Comparison of ENCODE assay signal across 1 cellular context in the genomic region with DNA sequence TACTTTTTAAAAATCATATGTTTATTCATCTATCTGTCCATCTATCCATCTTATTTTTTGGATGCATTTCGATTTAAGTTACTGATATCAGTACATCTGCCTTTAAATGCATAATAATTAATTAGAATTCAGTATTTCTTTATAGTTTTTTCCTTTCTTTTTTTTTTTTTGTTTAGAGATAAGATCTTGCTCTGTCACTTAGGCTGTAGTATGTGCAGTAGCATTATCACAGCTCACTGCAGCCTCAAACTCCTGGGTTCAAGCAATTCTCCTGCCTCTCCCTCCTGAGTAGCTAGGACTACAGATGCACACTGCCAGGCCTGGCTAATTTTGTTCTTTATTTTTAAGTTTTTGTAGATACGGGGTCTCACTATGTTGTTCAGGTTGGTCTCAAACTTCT.
TF ChIP-seq lines count a peak whose summit lies in the region.

No MANE protein-coding gene starts in this region.

TF ChIP-seq in K562, 482 proteins besides CTCF, POLR2A, EP300 and RAD21 (continued from another document):
- TF ChIP-seq C11orf30 (IDR thresholded peaks at IDR 0.05; ENCODE audit: low read depth) (peak; percentile 17; the same call in 1 of the 2 replicates), NFE2 (IDR thresholded peaks at IDR 0.05; ENCODE audit: low read depth) (peak; percentile 49), ZBTB7A (IDR thresholded peaks at IDR 0.05; ENCODE audit: borderline replicate concordance, control insufficient read depth, low read depth, low read length) (no peak), ZKSCAN3 (CRISPR knock-in tag; IDR thresholded peaks at IDR 0.05) (no peak), ARID1B (IDR thresholded peaks at IDR 0.05) (0 out of 2 replicates have a peak, but pooled peaks have one; percentile 29), ETV5 (CRISPR knock-in tag; IDR thresholded peaks at IDR 0.05; ENCODE audit: low read depth) (no peak), DPF2 (IDR thresholded peaks at IDR 0.05) (peak; percentile 57; the same call in 1 of the 2 replicates), SIX5 (IDR thresholded peaks at IDR 0.05; ENCODE audit: borderline replicate concordance in 1 of 2, insufficient read depth in 1 of 2, low read depth in 1 of 2, low read length in 2 of 2) (no peak), ZNF316 (IDR thresholded peaks at IDR 0.05) (peak; percentile 44; the same call in 1 of the 2 replicates), ZNF384 (IDR thresholded peaks at IDR 0.05; ENCODE audit: low read depth, low read length) (peak; percentile 77), SMARCA4 (IDR thresholded peaks at IDR 0.05) (peak; percentile 66), NFRKB (IDR thresholded peaks at IDR 0.05; ENCODE audit: low read depth) (no peak), MAFF (IDR thresholded peaks at IDR 0.05; ENCODE audit: low read length) (peak; percentile 25; the same call in 1 of the 2 replicates), GABPB2 (CRISPR knock-in tag; conservative IDR thresholded peaks at IDR 0.05) (no peak), FOS (IDR thresholded peaks at IDR 0.05; ENCODE audit: extremely low read depth, insufficient read length) (no peak)
- TF ChIP-seq, protein P1, sequence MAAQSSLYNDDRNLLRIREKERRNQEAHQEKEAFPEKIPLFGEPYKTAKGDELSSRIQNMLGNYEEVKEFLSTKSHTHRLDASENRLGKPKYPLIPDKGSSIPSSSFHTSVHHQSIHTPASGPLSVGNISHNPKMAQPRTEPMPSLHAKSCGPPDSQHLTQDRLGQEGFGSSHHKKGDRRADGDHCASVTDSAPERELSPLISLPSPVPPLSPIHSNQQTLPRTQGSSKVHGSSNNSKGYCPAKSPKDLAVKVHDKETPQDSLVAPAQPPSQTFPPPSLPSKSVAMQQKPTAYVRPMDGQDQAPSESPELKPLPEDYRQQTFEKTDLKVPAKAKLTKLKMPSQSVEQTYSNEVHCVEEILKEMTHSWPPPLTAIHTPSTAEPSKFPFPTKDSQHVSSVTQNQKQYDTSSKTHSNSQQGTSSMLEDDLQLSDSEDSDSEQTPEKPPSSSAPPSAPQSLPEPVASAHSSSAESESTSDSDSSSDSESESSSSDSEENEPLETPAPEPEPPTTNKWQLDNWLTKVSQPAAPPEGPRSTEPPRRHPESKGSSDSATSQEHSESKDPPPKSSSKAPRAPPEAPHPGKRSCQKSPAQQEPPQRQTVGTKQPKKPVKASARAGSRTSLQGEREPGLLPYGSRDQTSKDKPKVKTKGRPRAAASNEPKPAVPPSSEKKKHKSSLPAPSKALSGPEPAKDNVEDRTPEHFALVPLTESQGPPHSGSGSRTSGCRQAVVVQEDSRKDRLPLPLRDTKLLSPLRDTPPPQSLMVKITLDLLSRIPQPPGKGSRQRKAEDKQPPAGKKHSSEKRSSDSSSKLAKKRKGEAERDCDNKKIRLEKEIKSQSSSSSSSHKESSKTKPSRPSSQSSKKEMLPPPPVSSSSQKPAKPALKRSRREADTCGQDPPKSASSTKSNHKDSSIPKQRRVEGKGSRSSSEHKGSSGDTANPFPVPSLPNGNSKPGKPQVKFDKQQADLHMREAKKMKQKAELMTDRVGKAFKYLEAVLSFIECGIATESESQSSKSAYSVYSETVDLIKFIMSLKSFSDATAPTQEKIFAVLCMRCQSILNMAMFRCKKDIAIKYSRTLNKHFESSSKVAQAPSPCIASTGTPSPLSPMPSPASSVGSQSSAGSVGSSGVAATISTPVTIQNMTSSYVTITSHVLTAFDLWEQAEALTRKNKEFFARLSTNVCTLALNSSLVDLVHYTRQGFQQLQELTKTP (IDR thresholded peaks at IDR 0.05; ENCODE audit: low read depth in 1 of 2, partially characterized antibody in 2 of 2): no peak
